ENCODE assay signal across 36 cellular contexts in genomic region chr1:118999348-119000071, GRCh38. TPM values are rescaled to one million over a fixed set of nuclear protein-coding genes. Genes with fewer than 3 reads are reported as not detected.
DNase-seq lines count a peak whose midpoint lies in the region; FAIRE-seq and TF ChIP-seq lines count a peak whose summit lies in the region.
"Had no signal": no experiment of that assay in that cellular context is flagged by ENCODE, and none has a peak within 500 bp of the region (broad histone marks: within the 10 kb centered on the region; RNA-seq: fewer than 3 reads in every experiment).

No MANE protein-coding gene starts in this region.

- no peak overlapping the region for H2BK15ac ChIP-seq in H9 (ENCODE audit: low read depth, low read length)
- H2BK15ac ChIP-seq in H1 (ENCODE audit: low read length), result no peak overlapping the region

- no peak overlapping the region for H2BK20ac ChIP-seq in H9 (ENCODE audit: low read depth, low read length, poor library complexity, severe bottlenecking)
- H2BK20ac ChIP-seq in H1 (ENCODE audit: low read length), result no peak overlapping the region

- H2AFZ ChIP-seq in H9 (ENCODE audit: low read length), result no peak overlapping the region
- no peak overlapping the region for H2AFZ ChIP-seq in H1 (ENCODE audit: low read length)

- H3K27me3 Mint-ChIP-seq in H9 (ENCODE audit: low read depth), result peaks cover 100% of the 10 kb centered on the region

- H3K27me3 ChIP-seq in H9 (ENCODE audit: insufficient read depth, low read length), result peaks cover 95% of the 10 kb centered on the region
- H3K27me3 ChIP-seq in H1 (replicated peaks in 1 of 4; ENCODE audit: control insufficient read depth in 3 of 4, extremely low read depth in 1 of 4, insufficient read depth in 3 of 4, low read length in 3 of 4), result peaks cover 98 to 100% (median 100%) of the 10 kb centered on the region in 4 experiments

- no peak overlapping the region for H2AK5ac ChIP-seq in H9 (ENCODE audit: insufficient read length, low read length)
- H2AK5ac ChIP-seq in H1 (ENCODE audit: low read depth, low read length), result no peak overlapping the region

- H4K5ac ChIP-seq in H9 (ENCODE audit: insufficient read length, low read depth, low read length), result no peak overlapping the region
- H4K5ac ChIP-seq in H1 (ENCODE audit: insufficient read length, low read depth, low read length), result no peak overlapping the region

- no peak for TF ChIP-seq CTCF in H9 (conservative IDR thresholded peaks at IDR 0.05)
- no peak for TF ChIP-seq CTCF in H1 (IDR thresholded peaks at IDR 0.05; ENCODE audit: control extremely low read depth in 1 of 3, insufficient read depth in 1 of 3, low read depth in 1 of 3, low read length in 3 of 3)

- no peak overlapping the region for H4K91ac ChIP-seq in H9 (ENCODE audit: insufficient read length, low read depth, low read length)
- H4K91ac ChIP-seq in H1 (replicated peaks; ENCODE audit: insufficient read length, low read length), result no peak overlapping the region

- H3K4me2 ChIP-seq in H9 (ENCODE audit: insufficient read depth, insufficient read length, low read length) (peak overlapping the region; percentile 49), H1 (ENCODE audit: insufficient read depth in 1 of 2, low read depth in 2 of 2, low read length in 2 of 2) (peak overlapping the region; percentile 56 to 85)

- TF ChIP-seq RAD21 in H1 (IDR thresholded peaks at IDR 0.05 in 1 of 2, conservative IDR thresholded peaks at IDR 0.05 in 1 of 2; ENCODE audit: low read depth in 2 of 2, low read length in 2 of 2), result no peak

- no peak overlapping the region for H2BK5ac ChIP-seq in H9 (ENCODE audit: insufficient read length, low read length)
- no peak overlapping the region for H2BK5ac ChIP-seq in H1 (ENCODE audit: low read depth, low read length)

- no peak overlapping the region for H4K8ac ChIP-seq in H9 (replicated peaks; ENCODE audit: insufficient read length, low read depth, low read length)
- H4K8ac ChIP-seq in H1 (ENCODE audit: extremely low read depth, insufficient read depth, low read length), result no peak overlapping the region

- H3K27ac Mint-ChIP-seq in H9, result no peak overlapping the region
- H3K27ac Mint-ChIP-seq: B cell; effector memory CD8-positive, alpha-beta T cell; T-helper 2 cell treated with Interferon-gamma antibody and Interleukin-4, amounts not matched to agents 5 μg/mL and 100 μg/mL, for 36 hours had no signal

- FAIRE-seq in H1 (lab: Jason Lieb, UNC), result no peak

- no peak overlapping the region for H3K18ac ChIP-seq in H9 (ENCODE audit: insufficient read length, low read depth, low read length)
- H3K18ac ChIP-seq in H1 (ENCODE audit: extremely low read depth, low read length), result no peak overlapping the region; the same call in 1 of the 2 replicates

- H3K23ac ChIP-seq in H9 (ENCODE audit: insufficient read length, low read depth, low read length) (no peak overlapping the region), H1 (ENCODE audit: insufficient read length) (no peak overlapping the region)

- H3K4me3 Mint-ChIP-seq in H9, result peak overlapping the region in 1 of 2 experiments; percentile 72; a peak in 3 of 5 replicates
- H3K4me3 Mint-ChIP-seq: B cell; effector memory CD8-positive, alpha-beta T cell; T-helper 2 cell treated with Interferon-gamma antibody and Interleukin-4, amounts not matched to agents 5 μg/mL and 100 μg/mL, for 36 hours had no signal

- H3K4me1 ChIP-seq in H9 (ENCODE audit: insufficient read depth, low read length) (peaks cover 4% of the 10 kb centered on the region; the same call in 1 of the 2 replicates), H1 (replicated peaks in 1 of 4; ENCODE audit: control insufficient read depth in 3 of 4, insufficient read depth in 4 of 4, low read length in 3 of 4) (peaks cover 3 to 28% (median 10%) of the 10 kb centered on the region in 4 experiments)
- H3K4me1 ChIP-seq: foreskin keratinocyte had no signal

- no peak overlapping the region for H3K4ac ChIP-seq in H9 (ENCODE audit: low read depth, low read length)
- H3K4ac ChIP-seq in H1 (replicated peaks; ENCODE audit: insufficient read length, low read depth, low read length), result no peak overlapping the region

- peaks cover 22 to 44% of the 10 kb centered on the region in 2 experiments for H3K4me1 Mint-ChIP-seq in H9

- TF ChIP-seq POLR2A in H1 (IDR thresholded peaks at IDR 0.05; ENCODE audit: control extremely low read depth in 1 of 2, low read depth in 2 of 2, low read length in 2 of 2), result no peak

- WGBS in H9 (ENCODE audit: extremely low coverage, insufficient read length, low lambda C conversion rate), result no CpG with 5 or more reads among the region's 27 CpGs
- 2% methylated on average over 22 of the region's 27 CpGs; no CpG with 5 or more reads in 1 of the 2 experiments for WGBS in H1 (ENCODE audit: extremely low coverage in 1 of 2, insufficient coverage in 1 of 2, insufficient read length in 1 of 2, insufficient replicate concordance in 2 of 2, low coverage in 1 of 2, low lambda C conversion rate in 2 of 2, missing lambda C conversion rate in 1 of 2), 2 experiments

- POLR2A ChIA-PET in H1 (lab: Charles Lee; ENCODE audit: partially characterized antibody), result interaction anchor here (1.0 to 1.5 kb wide), 3 partner anchors 14 to 19 kb away, joined by 3 to 6 read pairs (median 5); no protein-coding TSS in a partner anchor

- no peak overlapping the region for H3K56ac ChIP-seq in H9 (ENCODE audit: insufficient read length, low read depth, low read length)
- H3K56ac ChIP-seq in H1 (replicated peaks; ENCODE audit: insufficient read length, low read depth, low read length), result no peak overlapping the region

- H3K79me2 ChIP-seq in H9 (ENCODE audit: insufficient read depth, low read length) (no peaks in the 10 kb centered on the region), H1 (ENCODE audit: control insufficient read depth in 1 of 2, insufficient read depth in 2 of 2, low read length in 2 of 2) (no peaks in the 10 kb centered on the region)

- no peak overlapping the region for H3T11ph ChIP-seq in H9 (ENCODE audit: low read length)

- DNase-seq in H9, result no peak
- DNase-seq in H1 (ENCODE audit: low read depth in 1 of 2, low spot score in 2 of 2), result no peak
- DNase-seq in iPS-NIHi11 (ENCODE audit: low spot score), result peak; percentile 15
- no peak for DNase-seq in SIG-M5 treated with dmso at 0.1 percent for 504 hours (lab: John Stamatoyannopoulos, UW; ENCODE audit: unreplicated experiment)
- DNase-seq in activated CD4-positive, CD25-positive, alpha-beta regulatory T cell (lab: John Stamatoyannopoulos, UW), result no peak
- DNase-seq in medulla oblongata (ENCODE audit: extremely low spot score), result no peak
- DNase-seq in NCI-H2171 treated with DMSO at 0.1 percent for 48 hours (lab: John Stamatoyannopoulos, UW), result no peak
- DNase-seq: ACHN; activated CD8-positive, alpha-beta memory T cell treated with anti-CD3 and anti-CD28 coated beads for 24 hours; activated effector memory CD4-positive, alpha-beta T cell treated with anti-CD3 and anti-CD28 coated beads, Interleukin-2, amount 50 U/mL, for 16 hours; activated naive CD8-positive, alpha-beta T cell treated with anti-CD3 and anti-CD28 coated beads, Interleukin-2, amount 10 ng/mL, durations not matched to agents 7 days and 5 days; aorta; DMS 273 treated with DMSO at 0.1 percent for 48 hours; effector memory CD8-positive, alpha-beta T cell; EL; foreskin keratinocyte; immature natural killer cell; IMR-90; left colon; mammary epithelial cell; NCI-H1048; NCI-H2107; NCI-H446 treated with DMSO at 0.1 percent for 48 hours; NCI-H774; Peyer's patch; right lobe of liver; SHP77 treated with DMSO at 0.1 percent for 48 hours; stimulated activated CD4-positive, alpha-beta T cell treated with anti-CD3 and anti-CD28 coated beads, Interleukin-12 subunit alpha, Interleukin-12 subunit beta, amount 100 ng/mL, for 4 hours; stimulated activated CD4-positive, alpha-beta T cell treated with anti-CD3 and anti-CD28 coated beads, Interleukin-2, amount 100 ng/mL, for 48 hours had no signal

- H3K14ac ChIP-seq in H9 (ENCODE audit: insufficient read depth, low read length) (no peak overlapping the region), H1 (ENCODE audit: insufficient read length) (no peak overlapping the region)

- H4K20me1 ChIP-seq in H9 (ENCODE audit: control insufficient read depth, insufficient read depth, insufficient read length) (no peaks in the 10 kb centered on the region), H1 (replicated peaks in 1 of 2; ENCODE audit: control insufficient read depth in 1 of 2, insufficient read depth in 2 of 2, low read length in 2 of 2) (peaks cover 7 to 23% of the 10 kb centered on the region in 2 experiments)

- H3K23me2 ChIP-seq in H9 (ENCODE audit: insufficient read length, low read depth, low read length, poor library complexity, severe bottlenecking) (peaks cover 7% of the 10 kb centered on the region), H1 (ENCODE audit: low read depth, low read length) (no peaks in the 10 kb centered on the region; the same call in 1 of the 2 replicates)

- CTCF ChIA-PET in H1 (lab: Charles Lee; ENCODE audit: partially characterized antibody), result interaction anchor here (1.3 to 2.5 kb wide), 3 partner anchors 9 to 14 kb away, joined by 7 to 12 read pairs (median 10); no protein-coding TSS in a partner anchor

- H2BK12ac ChIP-seq in H9 (ENCODE audit: insufficient read length, low read depth, low read length) (no peak overlapping the region), H1 (ENCODE audit: low read depth, low read length) (no peak overlapping the region)

- H3K27ac ChIP-seq in H9 (ENCODE audit: insufficient read length, low read depth, low read length) (no peak overlapping the region), H1 (ENCODE audit: low read depth, low read length) (no peak overlapping the region), skin epidermis (peak overlapping the region in 12 of 21 experiments; percentile 17 to 86 (median 76))
- H3K27ac ChIP-seq: foreskin keratinocyte, neutrophil, Peyer's patch, right lobe of liver had no signal

- peak overlapping the region in 1 of 4 experiments; percentile 53; a peak in 4 of 8 replicates for H3K4me3 ChIP-seq in H1 (ENCODE audit: extremely low read depth in 1 of 4, insufficient read depth in 2 of 4, low read depth in 3 of 4, low read length in 4 of 4)
- H3K4me3 ChIP-seq in skin epidermis, result peak overlapping the region in 3 of 7 experiments; percentile 10 to 41 (median 25)
- H3K4me3 ChIP-seq: right lobe of liver had no signal

- H3K79me1 ChIP-seq in H9 (ENCODE audit: insufficient read depth, low read depth, low read length, poor library complexity, severe bottlenecking) (no peaks in the 10 kb centered on the region), H1 (ENCODE audit: low read depth, low read length) (no peaks in the 10 kb centered on the region)

- H3K36me3 ChIP-seq in H1 (ENCODE audit: control insufficient read depth in 2 of 4, insufficient read depth in 4 of 4, low read length in 3 of 4), result no peaks in the 10 kb centered on the region
- H3K36me3 ChIP-seq: neutrophil, Peyer's patch, right lobe of liver, tibial artery had no signal

- H2BK120ac ChIP-seq in H9 (ENCODE audit: low read depth, low read length, poor library complexity, severe bottlenecking) (no peak overlapping the region), H1 (replicated peaks; ENCODE audit: low read depth, low read length) (no peak overlapping the region)

- TF ChIP-seq EP300 in H1 (IDR thresholded peaks at IDR 0.05; ENCODE audit: borderline replicate concordance in 1 of 2, low read depth in 2 of 2, low read length in 2 of 2), result no peak

- no peaks in the 10 kb centered on the region for H3K9me3 ChIP-seq in H9 (ENCODE audit: control insufficient read depth, low read depth, low read length)
- no peaks in the 10 kb centered on the region for H3K9me3 ChIP-seq in H1 (ENCODE audit: insufficient read depth in 2 of 2, low read depth in 1 of 2, low read length in 1 of 2)
- H3K9me3 ChIP-seq: neutrophil, Peyer's patch, right lobe of liver, tibial artery had no signal

- H3K9ac ChIP-seq in H9 (ENCODE audit: extremely low read depth, insufficient read length, low read length), result no peak overlapping the region
- H3K9ac ChIP-seq in H1 (replicated peaks in 1 of 4; ENCODE audit: extremely low read depth in 1 of 4, low read depth in 3 of 4, low read length in 3 of 4), result no peak overlapping the region

- H3K36me3 Mint-ChIP-seq in H9 (ENCODE audit: insufficient read depth in 1 of 3, low read depth in 3 of 3), result no peaks in the 10 kb centered on the region; a peak in 1 of 7 replicates
- H3K36me3 Mint-ChIP-seq: activated naive CD8-positive, alpha-beta T cell treated with anti-CD3 and anti-CD28 coated beads, Interleukin-2, amount 10 ng/mL, durations not matched to agents 7 days and 5 days had no signal

- peaks cover 0 to 4% of the 10 kb centered on the region in 2 experiments; a peak in 2 of 5 replicates for H3K9me3 Mint-ChIP-seq in H9
- H3K9me3 Mint-ChIP-seq: activated naive CD8-positive, alpha-beta T cell treated with anti-CD3 and anti-CD28 coated beads, Interleukin-2, amount 10 ng/mL, durations not matched to agents 7 days and 5 days; T-helper 2 cell treated with Interferon-gamma antibody and Interleukin-4, amounts not matched to agents 5 μg/mL and 100 μg/mL, for 36 hours had no signal

RNA-seq across cellular contexts. Expression of gene TBX15, which starts 11.4 kb away (rescaled TPM):
- total RNA-seq in H9 (2021), result 0.07 TPM in 1 of 2 replicates, not detected in the other
- total RNA-seq in H1 (2021; fragmentation: NEBNext Ultra II Directional; extraction: Animal tissue kit (Norgen Biotek cat#: 25700)), result 0.24 and 0.42 TPM in 2 replicates
- 0.09 and 0.14 TPM in 2 replicates for polyA plus RNA-seq in H1 (2011; rRNA removed)
- 0.14 TPM for polyA plus RNA-seq in H1 (2011; cell fraction: cytosol; rRNA removed)
- 0.19 TPM for polyA plus RNA-seq in H1 (2011; cell fraction: nucleus; rRNA removed)
- polyA plus RNA-seq in H1 (2012, experiment 1 of 2), result 0.04 to 0.13 TPM (median 0.10 TPM) in 3 of 4 replicates, not detected in the other
- polyA plus RNA-seq in H1 (2012, experiment 2 of 2), result not detected
- polyA plus RNA-seq in H1 (2013, experiment 1 of 2), result 0.12 TPM
- polyA plus RNA-seq in H1 (2013, experiment 2 of 2), result 0.11 TPM
- 0.22 and 0.35 TPM in 2 replicates for polyA minus RNA-seq in H1 (2011; rRNA and poly(A)+ RNA removed)
- not detected for polyA minus RNA-seq in H1 (2011; cell fraction: cytosol; rRNA and poly(A)+ RNA removed)
- 0.40 TPM for polyA minus RNA-seq in H1 (2011; cell fraction: nucleus; rRNA and poly(A)+ RNA removed)
- total RNA-seq: activated naive CD8-positive, alpha-beta T cell treated with anti-CD3 and anti-CD28 coated beads, Interleukin-2, amount 10 ng/mL, durations not matched to agents 7 days and 5 days; esophagus mucosa; foreskin keratinocyte; H4; IMR-90; left colon had no signal
- polyA plus RNA-seq: foreskin keratinocyte, immature natural killer cell, IMR-90 had no signal

Comparison
In these comparisons a context has a peak if more than half of its experiments do, and no peak if none do; other contexts are left out.
1. H3K27ac ChIP-seq: peak in skin epidermis (12 of 21); none in H9 (single experiment) and H1 (single experiment).